9 cellular contexts compared by ENCODE assay signal in the genomic region with DNA sequence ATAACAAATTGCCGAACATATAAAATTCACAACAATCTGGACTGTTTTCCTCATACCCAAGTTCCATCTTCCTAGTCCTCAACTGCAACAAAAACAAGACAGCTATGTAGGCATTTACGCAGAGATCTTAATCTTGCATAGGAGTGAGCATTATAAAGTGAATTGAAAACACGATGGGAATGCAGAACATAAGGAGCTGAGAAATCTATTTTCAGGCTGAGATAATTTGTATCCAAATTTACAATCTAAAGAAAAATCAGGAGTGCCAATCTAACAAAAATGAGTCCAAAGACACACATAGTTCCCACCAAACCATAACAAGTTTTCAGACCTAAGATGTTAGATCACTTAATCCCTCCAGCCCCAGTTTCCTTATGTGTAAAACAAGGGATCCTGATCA. TPM values are rescaled to one million over a fixed set of nuclear protein-coding genes. Genes with fewer than 3 reads are reported as not detected.
DNase-seq lines count a peak whose midpoint lies in the region; ATAC-seq and TF ChIP-seq lines count a peak whose summit lies in the region.
"Had no signal": no experiment of that assay in that cellular context is flagged by ENCODE, and none has a peak within 500 bp of the region (broad histone marks: within the 10 kb centered on the region; RNA-seq: fewer than 3 reads in every experiment).

No MANE protein-coding gene starts in this region.

- H4K8ac ChIP-seq in H9 (replicated peaks; ENCODE audit: insufficient read length, low read depth, low read length) = no peak overlapping the region

- peaks cover 94% of the 10 kb centered on the region for H3K79me2 ChIP-seq in ACC112 (ENCODE audit: control insufficient read depth, insufficient read depth, low read length, unreplicated experiment)
- peaks cover 75% of the 10 kb centered on the region for H3K79me2 ChIP-seq in H9 (ENCODE audit: insufficient read depth, low read length)
- H3K79me2 ChIP-seq: parathyroid adenoma had no signal

- no peak overlapping the region for H2BK5ac ChIP-seq in H9 (ENCODE audit: insufficient read length, low read length)

- no peak overlapping the region for H3K56ac ChIP-seq in H9 (ENCODE audit: insufficient read length, low read depth, low read length)

- no peak overlapping the region for H2BK20ac ChIP-seq in H9 (ENCODE audit: low read depth, low read length, poor library complexity, severe bottlenecking)

- H2BK120ac ChIP-seq in H9 (ENCODE audit: low read depth, low read length, poor library complexity, severe bottlenecking) = no peak overlapping the region

- no peak overlapping the region for H3K4ac ChIP-seq in H9 (ENCODE audit: low read depth, low read length)

- H3K4me3 ChIP-seq in ACC112 (ENCODE audit: low read depth, low read length) (peak overlapping the region; percentile 98), right lobe of liver (peak overlapping the region in 2 of 3 donors; percentile 73 to 86)

- peak overlapping the region; percentile 98 to 99 for H3K4me3 Mint-ChIP-seq in H9

- peak overlapping the region; percentile 75 for H3K9ac ChIP-seq in H9 (ENCODE audit: extremely low read depth, insufficient read length, low read length)
- H3K9ac ChIP-seq: parathyroid adenoma had no signal

- TF ChIP-seq POLR2A in right lobe of liver (IDR thresholded peaks at IDR 0.05) = no peak

- no peak overlapping the region for H3K23ac ChIP-seq in H9 (ENCODE audit: insufficient read length, low read depth, low read length)

- H2BK15ac ChIP-seq in H9 (ENCODE audit: low read depth, low read length) = no peak overlapping the region

- no CpG with 5 or more reads among the region's 3 CpGs for WGBS in H9 (ENCODE audit: extremely low coverage, insufficient read length, low lambda C conversion rate)
- 76% methylated on average over 3 of the region's 3 CpGs for WGBS in right lobe of liver (ENCODE audit: insufficient coverage, low coverage, low lambda C conversion rate, missing lambda C conversion rate)

- intact Hi-C loops in right lobe of liver (cut with DNase I) = loop anchor here in 1 of 2 donors (10.0 kb wide), 1 partner anchor 69 kb away; no protein-coding TSS in a partner anchor

- no peaks in the 10 kb centered on the region for H3K79me1 ChIP-seq in H9 (ENCODE audit: insufficient read depth, low read depth, low read length, poor library complexity, severe bottlenecking)

- no peak overlapping the region for H4K5ac ChIP-seq in H9 (ENCODE audit: insufficient read length, low read depth, low read length)

- H3K4me2 ChIP-seq in H9 (ENCODE audit: insufficient read depth, insufficient read length, low read length) = peak overlapping the region; percentile 98

- H3K4me1 Mint-ChIP-seq in H9 = peaks cover 52 to 56% of the 10 kb centered on the region in 2 experiments

- no peak overlapping the region for H2BK12ac ChIP-seq in H9 (ENCODE audit: insufficient read length, low read depth, low read length)

- H3K36me3 ChIP-seq in ACC112 (ENCODE audit: insufficient read depth, low read length) = peaks cover 2% of the 10 kb centered on the region; the same call in 1 of the 2 replicates
- H3K36me3 ChIP-seq in right lobe of liver = no peaks in the 10 kb centered on the region

- H3K14ac ChIP-seq in H9 (ENCODE audit: insufficient read depth, low read length) = no peak overlapping the region

- TF ChIP-seq CTCF in H9 (conservative IDR thresholded peaks at IDR 0.05) (no peak), right lobe of liver (IDR thresholded peaks at IDR 0.05) (no peak)

- H2AFZ ChIP-seq in ACC112 (ENCODE audit: low read length, unreplicated experiment) = no peak overlapping the region
- H2AFZ ChIP-seq in H9 (ENCODE audit: low read length) = no peak overlapping the region
- H2AFZ ChIP-seq: parathyroid adenoma had no signal

- no peak for DNase-seq in H9
- peak; percentile 46 for DNase-seq in amniotic epithelial cell (ENCODE audit: low read depth)
- DNase-seq in right lobe of liver = no peak
- no peak for DNase-seq in foreskin melanocyte
- DNase-seq in effector CD4-positive, alpha-beta T cell = no peak

- H3K18ac ChIP-seq in H9 (ENCODE audit: insufficient read length, low read depth, low read length) = no peak overlapping the region

- no peaks in the 10 kb centered on the region; a peak in 1 of 5 replicates for H3K9me3 Mint-ChIP-seq in H9

- H4K91ac ChIP-seq in H9 (ENCODE audit: insufficient read length, low read depth, low read length) = no peak overlapping the region

- H3K27ac Mint-ChIP-seq in H9 = peak overlapping the region in 1 of 3 experiments; percentile 22; a peak in 1 of 7 replicates

- no peaks in the 10 kb centered on the region for H3K27me3 Mint-ChIP-seq in H9 (ENCODE audit: low read depth)

- H3K4me1 ChIP-seq in ACC112 (ENCODE audit: control insufficient read depth, insufficient read depth, low read length, unreplicated experiment) (peaks cover 23% of the 10 kb centered on the region), H9 (ENCODE audit: insufficient read depth, low read length) (peaks cover 2% of the 10 kb centered on the region; the same call in 1 of the 2 replicates), right lobe of liver (peaks cover 0 to 15% (median 0%) of the 10 kb centered on the region in 4 donors)
- H3K4me1 ChIP-seq: parathyroid adenoma had no signal

- no peaks in the 10 kb centered on the region for H3K9me3 ChIP-seq in H9 (ENCODE audit: control insufficient read depth, low read depth, low read length)
- H3K9me3 ChIP-seq in right lobe of liver = no peaks in the 10 kb centered on the region

- H3K27ac ChIP-seq in ACC112 (ENCODE audit: low read depth, low read length) (no peak overlapping the region), H9 (ENCODE audit: insufficient read length, low read depth, low read length) (no peak overlapping the region), right lobe of liver (no peak overlapping the region)
- H3K27ac ChIP-seq: parathyroid adenoma had no signal

- ATAC-seq in right lobe of liver (no peak), HG02610 (IDR thresholded peaks at IDR 0.05; ENCODE audit: unreplicated experiment) (no peak), HG02763 (IDR thresholded peaks at IDR 0.05; ENCODE audit: unreplicated experiment) (no peak)

- peaks cover 3% of the 10 kb centered on the region for H4K20me1 ChIP-seq in H9 (ENCODE audit: control insufficient read depth, insufficient read depth, insufficient read length)

- H3K23me2 ChIP-seq in H9 (ENCODE audit: insufficient read length, low read depth, low read length, poor library complexity, severe bottlenecking) = peaks cover 13% of the 10 kb centered on the region

- peaks cover 31 to 53% (median 46%) of the 10 kb centered on the region in 3 experiments; a peak in 6 of 7 replicates for H3K36me3 Mint-ChIP-seq in H9 (ENCODE audit: insufficient read depth in 1 of 3, low read depth in 3 of 3)

- H3T11ph ChIP-seq in H9 (ENCODE audit: low read length) = no peak overlapping the region

- H3K27me3 ChIP-seq in ACC112 (ENCODE audit: insufficient read depth, low read length) (no peaks in the 10 kb centered on the region), H9 (ENCODE audit: insufficient read depth, low read length) (no peaks in the 10 kb centered on the region), right lobe of liver (no peaks in the 10 kb centered on the region)

- H2AK5ac ChIP-seq in H9 (ENCODE audit: insufficient read length, low read length) = no peak overlapping the region

RNA-seq across cellular contexts. Expression of a gene that starts 1.9 kb away (rescaled TPM):
- total RNA-seq in H9 (2021) (379 and 381 TPM in 2 replicates), right lobe of liver (10 to 100 TPM; 26.1 to 81.9 (median 55.2) TPM)
